In the genomic region with DNA sequence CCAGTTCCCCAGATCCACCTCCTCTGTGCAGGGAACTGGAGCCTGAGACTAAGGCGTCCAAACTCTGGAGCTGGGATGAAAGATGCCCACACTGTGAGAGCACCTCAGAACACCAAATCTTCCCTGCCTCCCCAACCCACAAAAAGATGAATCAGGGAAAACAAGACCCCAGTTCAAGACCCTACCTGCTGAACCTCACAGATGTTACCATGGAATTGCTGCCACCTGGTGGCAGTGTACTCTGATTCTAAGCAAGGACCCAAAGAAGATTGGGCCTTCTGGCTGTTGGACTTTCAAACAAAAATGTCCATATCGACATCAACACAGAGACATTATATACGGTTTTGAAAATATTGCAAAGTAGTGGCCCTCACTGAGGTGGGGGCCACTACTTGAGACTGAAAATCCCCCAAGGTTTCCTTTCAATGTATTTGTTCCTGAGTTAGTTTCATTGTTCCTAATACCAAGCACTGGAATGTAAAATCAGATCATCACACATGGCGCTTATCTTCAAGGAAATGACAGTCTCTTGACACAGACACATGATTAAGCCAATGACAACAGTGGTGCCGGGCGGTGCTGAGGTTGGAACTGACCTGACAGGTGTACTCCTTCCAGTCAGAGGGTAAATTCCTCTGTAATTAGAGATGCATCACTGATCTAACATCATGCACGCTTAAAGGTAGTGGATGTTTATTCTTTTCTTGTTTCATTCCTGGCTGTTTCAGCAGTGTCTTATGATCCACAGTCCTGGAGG, we compare ENCODE assay signal across 10 cellular contexts.
A peak's percentile ranks its signal among the peaks of the same experiment; 100 is the strongest.
DNase-seq lines count a peak whose midpoint lies in the region; ATAC-seq and TF ChIP-seq lines count a peak whose summit lies in the region.
"Had no signal": no experiment of that assay in that cellular context is flagged by ENCODE, and none has a peak within 500 bp of the region (broad histone marks: within the 10 kb centered on the region; RNA-seq: fewer than 3 reads in every experiment).

No MANE protein-coding gene starts in this region.

- no peak overlapping the region for H3K4me3 Mint-ChIP-seq in natural killer cell treated with Interleukin-12 subunit alpha and Interleukin-12 subunit beta and Interleukin-15 and Interleukin-18, amount 100 ng/mL, for 72 hours

- peaks cover 3 to 9% of the 10 kb centered on the region in 2 donors for H3K27me3 Mint-ChIP-seq in natural killer cell treated with Interleukin-12 subunit alpha and Interleukin-12 subunit beta and Interleukin-15 and Interleukin-18, amount 100 ng/mL, for 72 hours

- no peak for ATAC-seq in HG03565 (IDR thresholded peaks at IDR 0.05; ENCODE audit: unreplicated experiment)
- ATAC-seq in natural killer cell treated with Interleukin-12 subunit alpha and Interleukin-12 subunit beta and Interleukin-15 and Interleukin-18, amount 100 ng/mL, for 72 hours, result no peak

- H3K27ac Mint-ChIP-seq in natural killer cell treated with Interleukin-12 subunit alpha and Interleukin-12 subunit beta and Interleukin-15 and Interleukin-18, amount 100 ng/mL, for 72 hours, result no peak overlapping the region

- no peak overlapping the region for H3K4me3 ChIP-seq in GM12865 (ENCODE audit: low read depth, low read length)
- H3K4me3 ChIP-seq: skin epidermis had no signal

- no peaks in the 10 kb centered on the region for H3K36me3 Mint-ChIP-seq in natural killer cell treated with Interleukin-12 subunit alpha and Interleukin-12 subunit beta and Interleukin-15 and Interleukin-18, amount 100 ng/mL, for 72 hours

- H3K4me1 Mint-ChIP-seq in natural killer cell treated with Interleukin-12 subunit alpha and Interleukin-12 subunit beta and Interleukin-15 and Interleukin-18, amount 100 ng/mL, for 72 hours (ENCODE audit: low read depth in 2 of 2), result no peaks in the 10 kb centered on the region

- no peak overlapping the region for H3K27ac ChIP-seq in 22Rv1
- H3K27ac ChIP-seq: skin epidermis had no signal

- DNase-seq in GM12865 (ENCODE audit: low read depth) (peak; percentile 29), RKO (ENCODE audit: low spot score) (peak; percentile 8), globus pallidus (ENCODE audit: low spot score) (peak; percentile 20), NCI-H774 (lab: John Stamatoyannopoulos, UW) (no peak)
- DNase-seq in natural killer cell treated with Interleukin-12 subunit alpha and Interleukin-12 subunit beta and Interleukin-15 and Interleukin-18, amount 100 ng/mL, for 72 hours (ENCODE audit: low spot score), result no peak
- no peak for DNase-seq in effector CD4-positive, alpha-beta T cell
- DNase-seq: cortex of kidney had no signal

- no peaks in the 10 kb centered on the region for H3K9me3 Mint-ChIP-seq in natural killer cell treated with Interleukin-12 subunit alpha and Interleukin-12 subunit beta and Interleukin-15 and Interleukin-18, amount 100 ng/mL, for 72 hours

- TF ChIP-seq CTCF in 22Rv1 (IDR thresholded peaks at IDR 0.05) (peak; percentile 70), GM12865 (IDR thresholded peaks at IDR 0.05; ENCODE audit: insufficient read depth, low read depth, low read length, missing control alignments) (peak; percentile 46)

Comparison
In these comparisons a context has a peak if more than half of its experiments do, and no peak if none do; other contexts are left out.
1. DNase-seq: peak in GM12865 (single experiment), RKO (single experiment) and globus pallidus (single experiment); none in NCI-H774 (single experiment), natural killer cell treated with Interleukin-12 subunit alpha and Interleukin-12 subunit beta and Interleukin-15 and Interleukin-18, amount 100 ng/mL, for 72 hours (single experiment) and effector CD4-positive, alpha-beta T cell (single experiment).